Comparison of ENCODE assay signal across 1 cellular context in the genomic region with DNA sequence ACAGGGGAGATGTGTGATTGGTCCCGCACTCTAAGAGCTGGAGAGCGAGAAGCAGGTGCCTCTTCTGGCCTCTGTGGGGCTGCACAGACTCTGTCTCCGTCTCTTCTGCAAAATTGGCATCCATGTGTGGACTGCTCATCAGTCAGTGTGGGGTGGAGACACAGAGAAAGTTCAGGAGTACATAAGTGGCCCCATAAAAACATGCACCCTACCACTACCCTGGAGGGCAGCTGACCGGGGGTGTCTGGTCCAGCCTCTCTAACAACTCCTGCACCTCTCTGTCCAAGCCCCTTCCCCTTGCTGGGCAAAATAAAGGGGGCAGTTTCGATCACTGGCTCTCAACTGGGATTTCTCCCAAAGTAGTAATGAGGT.
TF ChIP-seq lines count a peak whose summit lies in the region.

No MANE protein-coding gene starts in this region.

TF ChIP-seq in GM23338, 12 proteins besides CTCF, POLR2A, EP300 and RAD21 (continued from another document):
- TF ChIP-seq, protein P1, sequence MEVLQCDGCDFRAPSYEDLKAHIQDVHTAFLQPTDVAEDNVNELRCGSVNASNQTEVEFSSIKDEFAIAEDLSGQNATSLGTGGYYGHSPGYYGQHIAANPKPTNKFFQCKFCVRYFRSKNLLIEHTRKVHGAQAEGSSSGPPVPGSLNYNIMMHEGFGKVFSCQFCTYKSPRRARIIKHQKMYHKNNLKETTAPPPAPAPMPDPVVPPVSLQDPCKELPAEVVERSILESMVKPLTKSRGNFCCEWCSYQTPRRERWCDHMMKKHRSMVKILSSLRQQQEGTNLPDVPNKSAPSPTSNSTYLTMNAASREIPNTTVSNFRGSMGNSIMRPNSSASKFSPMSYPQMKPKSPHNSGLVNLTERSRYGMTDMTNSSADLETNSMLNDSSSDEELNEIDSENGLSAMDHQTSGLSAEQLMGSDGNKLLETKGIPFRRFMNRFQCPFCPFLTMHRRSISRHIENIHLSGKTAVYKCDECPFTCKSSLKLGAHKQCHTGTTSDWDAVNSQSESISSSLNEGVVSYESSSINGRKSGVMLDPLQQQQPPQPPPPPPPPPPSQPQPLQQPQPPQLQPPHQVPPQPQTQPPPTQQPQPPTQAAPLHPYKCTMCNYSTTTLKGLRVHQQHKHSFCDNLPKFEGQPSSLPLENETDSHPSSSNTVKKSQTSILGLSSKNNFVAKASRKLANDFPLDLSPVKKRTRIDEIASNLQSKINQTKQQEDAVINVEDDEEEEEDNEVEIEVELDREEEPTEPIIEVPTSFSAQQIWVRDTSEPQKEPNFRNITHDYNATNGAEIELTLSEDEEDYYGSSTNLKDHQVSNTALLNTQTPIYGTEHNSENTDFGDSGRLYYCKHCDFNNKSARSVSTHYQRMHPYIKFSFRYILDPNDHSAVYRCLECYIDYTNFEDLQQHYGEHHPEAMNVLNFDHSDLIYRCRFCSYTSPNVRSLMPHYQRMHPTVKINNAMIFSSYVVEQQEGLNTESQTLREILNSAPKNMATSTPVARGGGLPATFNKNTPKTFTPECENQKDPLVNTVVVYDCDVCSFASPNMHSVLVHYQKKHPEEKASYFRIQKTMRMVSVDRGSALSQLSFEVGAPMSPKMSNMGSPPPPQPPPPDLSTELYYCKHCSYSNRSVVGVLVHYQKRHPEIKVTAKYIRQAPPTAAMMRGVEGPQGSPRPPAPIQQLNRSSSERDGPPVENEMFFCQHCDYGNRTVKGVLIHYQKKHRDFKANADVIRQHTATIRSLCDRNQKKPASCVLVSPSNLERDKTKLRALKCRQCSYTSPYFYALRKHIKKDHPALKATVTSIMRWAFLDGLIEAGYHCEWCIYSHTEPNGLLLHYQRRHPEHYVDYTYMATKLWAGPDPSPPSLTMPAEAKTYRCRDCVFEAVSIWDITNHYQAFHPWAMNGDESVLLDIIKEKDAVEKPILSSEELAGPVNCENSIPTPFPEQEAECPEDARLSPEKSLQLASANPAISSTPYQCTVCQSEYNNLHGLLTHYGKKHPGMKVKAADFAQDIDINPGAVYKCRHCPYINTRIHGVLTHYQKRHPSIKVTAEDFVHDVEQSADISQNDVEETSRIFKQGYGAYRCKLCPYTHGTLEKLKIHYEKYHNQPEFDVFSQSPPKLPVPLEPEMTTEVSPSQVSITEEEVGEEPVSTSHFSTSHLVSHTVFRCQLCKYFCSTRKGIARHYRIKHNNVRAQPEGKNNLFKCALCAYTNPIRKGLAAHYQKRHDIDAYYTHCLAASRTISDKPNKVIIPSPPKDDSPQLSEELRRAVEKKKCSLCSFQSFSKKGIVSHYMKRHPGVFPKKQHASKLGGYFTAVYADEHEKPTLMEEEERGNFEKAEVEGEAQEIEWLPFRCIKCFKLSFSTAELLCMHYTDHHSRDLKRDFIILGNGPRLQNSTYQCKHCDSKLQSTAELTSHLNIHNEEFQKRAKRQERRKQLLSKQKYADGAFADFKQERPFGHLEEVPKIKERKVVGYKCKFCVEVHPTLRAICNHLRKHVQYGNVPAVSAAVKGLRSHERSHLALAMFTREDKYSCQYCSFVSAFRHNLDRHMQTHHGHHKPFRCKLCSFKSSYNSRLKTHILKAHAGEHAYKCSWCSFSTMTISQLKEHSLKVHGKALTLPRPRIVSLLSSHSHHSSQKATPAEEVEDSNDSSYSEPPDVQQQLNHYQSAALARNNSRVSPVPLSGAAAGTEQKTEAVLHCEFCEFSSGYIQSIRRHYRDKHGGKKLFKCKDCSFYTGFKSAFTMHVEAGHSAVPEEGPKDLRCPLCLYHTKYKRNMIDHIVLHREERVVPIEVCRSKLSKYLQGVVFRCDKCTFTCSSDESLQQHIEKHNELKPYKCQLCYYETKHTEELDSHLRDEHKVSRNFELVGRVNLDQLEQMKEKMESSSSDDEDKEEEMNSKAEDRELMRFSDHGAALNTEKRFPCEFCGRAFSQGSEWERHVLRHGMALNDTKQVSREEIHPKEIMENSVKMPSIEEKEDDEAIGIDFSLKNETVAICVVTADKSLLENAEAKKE (CRISPR knock-in tag; IDR thresholded peaks at IDR 0.05): no peak
- TF ChIP-seq POLR2AphosphoS5 (IDR thresholded peaks at IDR 0.05; ENCODE audit: low read depth) (no peak), STAT1 (IDR thresholded peaks at IDR 0.05; ENCODE audit: unreplicated experiment) (no peak)
